In the genomic region with DNA sequence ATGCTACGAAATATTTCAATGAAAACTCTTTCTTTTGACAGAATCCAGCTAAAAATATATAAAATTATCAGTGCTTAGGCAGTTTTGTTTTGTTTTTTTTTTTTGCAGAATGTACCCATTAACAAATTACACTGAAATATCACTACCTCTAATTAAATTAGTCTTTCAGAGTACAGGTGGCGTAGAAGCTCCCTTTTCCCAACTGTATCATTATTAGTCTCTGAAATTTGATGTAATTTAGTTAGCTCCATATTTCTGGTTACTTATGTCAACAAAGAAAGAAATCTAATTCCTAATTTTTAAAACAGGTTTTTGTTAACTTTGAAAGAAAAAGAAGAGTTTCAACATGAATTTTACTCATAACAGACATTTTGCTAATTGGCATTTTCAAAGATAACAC, we compare ENCODE assay signal across 8 cellular contexts.
"Had no signal": no experiment of that assay in that cellular context is flagged by ENCODE, and none has a peak within 500 bp of the region (broad histone marks: within the 10 kb centered on the region; RNA-seq: fewer than 3 reads in every experiment).

No MANE protein-coding gene starts in this region.

- H3K27ac Mint-ChIP-seq: IgD-negative memory B cell had no signal

- H3K9ac ChIP-seq: KMS-11 had no signal

- H3K4me3 ChIP-seq: K562 had no signal

- H3K27ac ChIP-seq: HL-60, KMS-11 had no signal

- H3K4me1 Mint-ChIP-seq: IgD-negative memory B cell had no signal

- H3K27me3 Mint-ChIP-seq: IgD-negative memory B cell had no signal

- H3K4me3 Mint-ChIP-seq: IgD-negative memory B cell had no signal

- H3K4me2 ChIP-seq: KMS-11 had no signal

- ATAC-seq: HepG2, K562 had no signal

- DNase-seq: IMR-90, KBM-7, KG1 had no signal
